8 cellular contexts compared by ENCODE assay signal in the genomic region with DNA sequence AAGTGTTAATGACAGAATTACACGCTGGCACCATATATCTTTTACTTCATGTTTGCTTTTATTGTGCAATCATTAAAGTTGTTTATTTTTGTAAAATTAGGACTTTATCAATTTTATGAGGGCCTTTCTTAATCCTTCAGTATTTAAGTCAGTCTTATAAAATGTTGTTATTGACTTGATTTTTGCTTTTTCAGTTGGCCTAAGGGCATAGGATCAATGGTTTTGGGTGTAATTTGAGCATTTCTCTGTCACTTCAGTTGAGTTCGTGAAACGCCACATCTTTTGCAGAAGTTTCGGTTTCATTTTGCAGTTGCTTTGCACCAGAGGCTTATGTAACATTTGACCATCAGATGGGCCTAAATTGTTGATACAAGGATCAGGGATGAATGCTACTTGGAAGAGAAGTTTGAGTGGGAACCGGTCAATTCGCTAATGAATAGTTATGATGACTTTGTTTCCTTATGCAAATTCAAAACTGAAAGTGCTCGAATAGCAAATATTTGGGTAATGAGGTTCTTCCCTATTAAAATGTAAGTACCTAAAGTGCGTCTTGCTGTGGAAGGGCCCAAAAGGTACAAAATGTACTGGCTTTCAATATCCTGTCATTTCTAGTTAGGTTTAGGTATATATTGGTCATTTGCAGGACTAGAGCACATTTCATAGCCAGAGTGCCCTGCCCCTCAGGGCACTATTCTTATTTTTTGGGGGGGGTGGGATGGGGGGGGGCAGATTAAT.
A peak's percentile ranks its signal among the peaks of the same experiment; 100 is the strongest.
DNase-seq lines count a peak whose midpoint lies in the region; ATAC-seq lines count a peak whose summit lies in the region.

No MANE protein-coding gene starts in this region.

- no peaks in the 10 kb centered on the region for H3K9me3 Mint-ChIP-seq in activated CD4-positive, alpha-beta memory T cell treated with anti-CD3 and anti-CD28 coated beads for 36 hours
- peaks cover 0 to 4% (median 0%) of the 10 kb centered on the region in 7 donors for H3K9me3 Mint-ChIP-seq in naive B cell

- no peaks in the 10 kb centered on the region for H3K36me3 Mint-ChIP-seq in activated CD4-positive, alpha-beta memory T cell treated with anti-CD3 and anti-CD28 coated beads for 36 hours
- no peaks in the 10 kb centered on the region for H3K36me3 Mint-ChIP-seq in naive B cell

- CTCF ChIA-PET in activated CD4-positive, alpha-beta memory T cell treated with anti-CD3 and anti-CD28 coated beads for 36 hours (lab: Charles Lee): no interaction called here

- DNase-seq in activated CD4-positive, alpha-beta memory T cell treated with anti-CD3 and anti-CD28 coated beads for 36 hours: no peak
- DNase-seq in naive B cell: no peak
- no peak for DNase-seq in NCI-H1930 (lab: John Stamatoyannopoulos, UW)
- no peak for DNase-seq in SW 1271 (lab: John Stamatoyannopoulos, UW)
- no peak for DNase-seq in SW480 (ENCODE audit: low spot score)

- no peaks in the 10 kb centered on the region for H3K27me3 Mint-ChIP-seq in activated CD4-positive, alpha-beta memory T cell treated with anti-CD3 and anti-CD28 coated beads for 36 hours
- no peaks in the 10 kb centered on the region for H3K27me3 Mint-ChIP-seq in naive B cell

- H3K4me3 Mint-ChIP-seq in activated CD4-positive, alpha-beta memory T cell treated with anti-CD3 and anti-CD28 coated beads for 36 hours: peak overlapping the region; percentile 52
- H3K4me3 Mint-ChIP-seq in naive B cell: peak overlapping the region; percentile 53 to 86 (median 68)

- intact Hi-C loops in activated CD4-positive, alpha-beta memory T cell treated with anti-CD3 and anti-CD28 coated beads for 36 hours (cut with micrococcal nuclease): no loop called here

- ATAC-seq in GM18519 (IDR thresholded peaks at IDR 0.05; ENCODE audit: low FRiP score, unreplicated experiment) (peak; percentile 65), HG03097 (IDR thresholded peaks at IDR 0.05; ENCODE audit: low FRiP score, unreplicated experiment) (peak; percentile 69), naive B cell (ENCODE audit: low read depth in 2 of 2) (no peak), HG02571 (IDR thresholded peaks at IDR 0.05; ENCODE audit: unreplicated experiment) (no peak)

- no peak overlapping the region for H3K27ac Mint-ChIP-seq in activated CD4-positive, alpha-beta memory T cell treated with anti-CD3 and anti-CD28 coated beads for 36 hours
- H3K27ac Mint-ChIP-seq in naive B cell: peak overlapping the region in 2 of 6 donors; percentile 8 to 13

- H3K4me1 Mint-ChIP-seq in activated CD4-positive, alpha-beta memory T cell treated with anti-CD3 and anti-CD28 coated beads for 36 hours (ENCODE audit: low read depth): peaks cover 12% of the 10 kb centered on the region
- peaks cover 9 to 13% (median 10%) of the 10 kb centered on the region in 3 donors for H3K4me1 Mint-ChIP-seq in naive B cell

- POLR2A ChIA-PET in activated CD4-positive, alpha-beta memory T cell treated with anti-CD3 and anti-CD28 coated beads for 36 hours (lab: Charles Lee): no interaction called here

Comparison
In these comparisons a context has a peak if more than half of its experiments do, and no peak if none do; other contexts are left out.
1. ATAC-seq: peak in GM18519 (single experiment) and HG03097 (single experiment); none in naive B cell (0 of 2) and HG02571 (single experiment).